Comparison of ENCODE assay signal across 25 cellular contexts in genomic region chr6:41446132-41446531, GRCh38.
A peak's percentile ranks its signal among the peaks of the same experiment; 100 is the strongest.
DNase-seq lines count a peak whose midpoint lies in the region; ATAC-seq, FAIRE-seq and TF ChIP-seq lines count a peak whose summit lies in the region.
"Had no signal": no experiment of that assay in that cellular context is flagged by ENCODE, and none has a peak within 500 bp of the region (broad histone marks: within the 10 kb centered on the region; RNA-seq: fewer than 3 reads in every experiment).

No MANE protein-coding gene starts in this region.

- no peak overlapping the region for H2BK120ac ChIP-seq in neuronal stem cell (ENCODE audit: low read depth, low read length)

- H3K27me3 ChIP-seq in K562 (ENCODE audit: control insufficient read depth in 2 of 2, insufficient read depth in 2 of 2, low read length in 2 of 2) (peaks cover 22 to 70% of the 10 kb centered on the region in 2 experiments), neuronal stem cell (ENCODE audit: control insufficient read depth in 3 of 3, insufficient read depth in 3 of 3, low read depth in 1 of 3, low read length in 3 of 3) (peaks cover 0 to 6% (median 0%) of the 10 kb centered on the region in 3 experiments)

- H3K9me3 Mint-ChIP-seq in activated naive CD4-positive, alpha-beta T cell treated with anti-CD3 and anti-CD28 coated beads, Interleukin-2, amount 50 U/mL, for 24 hours, result no peaks in the 10 kb centered on the region
- no peaks in the 10 kb centered on the region for H3K9me3 Mint-ChIP-seq in activated naive CD4-positive, alpha-beta T cell treated with anti-CD3 and anti-CD28 coated beads, Interleukin-2, amount 10 ng/mL, durations not matched to agents 7 days and 5 days
- H3K9me3 Mint-ChIP-seq: CD4-positive, alpha-beta T cell; CD8-positive, alpha-beta T cell had no signal

- no peaks in the 10 kb centered on the region for H3K79me2 ChIP-seq in K562 (ENCODE audit: control insufficient read depth, insufficient read depth, low read length)

- CTCF ChIA-PET in activated naive CD4-positive, alpha-beta T cell treated with anti-CD3 and anti-CD28 coated beads, Interleukin-2, amount 10 ng/mL, durations not matched to agents 7 days and 5 days (lab: Charles Lee), result interaction anchor here (1.3 kb wide), 1 partner anchor 16 kb away, joined by 3 read pairs; no protein-coding TSS in a partner anchor
- CTCF ChIA-PET in HEK293 (lab: Yijun Ruan, JAX), result interaction anchor here (1.1 to 8.7 kb wide), 4 partner anchors 10 to 77 kb away, joined by 3 to 86 read pairs (median 28); no protein-coding TSS in a partner anchor
- CTCF ChIA-PET in K562 (lab: Yijun Ruan, JAX; ENCODE audit: low intra/inter-chr PET ratio), result no interaction called here

- H3K9ac ChIP-seq in K562 (ENCODE audit: insufficient read depth in 1 of 2, low read depth in 2 of 2, low read length in 2 of 2) (no peak overlapping the region), neuronal stem cell (ENCODE audit: low read depth, low read length, poor library complexity) (peak overlapping the region; percentile 68)
- H3K9ac ChIP-seq: BLaER1 treated with 17β-estradiol and CSF1 and Interleukin-3, amounts not matched to agents 10 nM and 100 nM had no signal

- TF ChIP-seq CTCF in HEK293 (tag by site-specific recombination; IDR thresholded peaks at IDR 0.05), result no peak
- TF ChIP-seq CTCF in K562 (IDR thresholded peaks at IDR 0.05 in 2 of 3, conservative IDR thresholded peaks at IDR 0.05 in 1 of 3; ENCODE audit: insufficient read depth in 2 of 3, low read depth in 1 of 3, low read length in 3 of 3), result no peak

- no peak for DNase-seq in activated naive CD4-positive, alpha-beta T cell treated with anti-CD3 and anti-CD28 coated beads, Interleukin-2, amount 10 ng/mL, durations not matched to agents 7 days and 5 days
- no peak for DNase-seq in K562 (ENCODE audit: extremely low read depth in 1 of 4, low spot score in 3 of 4)
- DNase-seq in neuronal stem cell (ENCODE audit: low spot score), result no peak
- DNase-seq in DMS53 treated with DMSO at 0.1 percent for 48 hours (lab: John Stamatoyannopoulos, UW; ENCODE audit: unreplicated experiment), result no peak
- DNase-seq in mesenteric fat pad (ENCODE audit: low spot score), result no peak
- DNase-seq: AML-193; Caco-2; Calu3; CD4-positive, alpha-beta T cell; CD8-positive, alpha-beta T cell; DMS79; DND-41; EL; GDM1 had no signal

- ATAC-seq in K562, result no peak
- ATAC-seq: A549; CD8-positive, alpha-beta T cell; GM12878 had no signal

- peaks cover 26% of the 10 kb centered on the region for H4K20me1 ChIP-seq in K562 (replicated peaks; ENCODE audit: control insufficient read depth, insufficient read depth, low read length)
- H4K20me1 ChIP-seq: BLaER1 treated with 17β-estradiol and CSF1 and Interleukin-3, amounts not matched to agents 10 nM and 100 nM had no signal

- POLR2A ChIA-PET in HEK293 (lab: Yijun Ruan, JAX) (no interaction called here), K562 (lab: Yijun Ruan, JAX) (interaction anchor here (1.6 kb wide), 1 partner anchor 14 kb away, joined by 3 read pairs; no protein-coding TSS in a partner anchor)

- no peak overlapping the region for H3K4me3 ChIP-seq in HEK293 (ENCODE audit: low read depth, low read length)
- H3K4me3 ChIP-seq in K562, result no peak overlapping the region
- no peak overlapping the region for H3K4me3 ChIP-seq in neuronal stem cell (ENCODE audit: low read length in 2 of 2)
- H3K4me3 ChIP-seq: A549; BLaER1 treated with 17β-estradiol and CSF1 and Interleukin-3, amounts not matched to agents 10 nM and 100 nM; GM12878 had no signal

- H4K91ac ChIP-seq in neuronal stem cell (ENCODE audit: low read depth, low read length, poor library complexity), result no peak overlapping the region

- peak overlapping the region; percentile 5 for H3K18ac ChIP-seq in neuronal stem cell (ENCODE audit: low read length)

- no peak for TF ChIP-seq POLR2A in K562 (conservative IDR thresholded peaks at IDR 0.05)

- H3K4me3 Mint-ChIP-seq in activated naive CD4-positive, alpha-beta T cell treated with anti-CD3 and anti-CD28 coated beads, Interleukin-2, amount 50 U/mL, for 24 hours, result no peak overlapping the region
- H3K4me3 Mint-ChIP-seq in activated naive CD4-positive, alpha-beta T cell treated with anti-CD3 and anti-CD28 coated beads, Interleukin-2, amount 10 ng/mL, durations not matched to agents 7 days and 5 days, result no peak overlapping the region
- H3K4me3 Mint-ChIP-seq: B cell; CD4-positive, alpha-beta T cell; CD8-positive, alpha-beta T cell had no signal

- H3K14ac ChIP-seq in neuronal stem cell (ENCODE audit: low read length), result no peak overlapping the region

- H2AK5ac ChIP-seq in neuronal stem cell (ENCODE audit: low read depth, low read length), result peak overlapping the region; percentile 20

- H3K4ac ChIP-seq in neuronal stem cell (ENCODE audit: low read length), result no peak overlapping the region

- FAIRE-seq in K562 (lab: Jason Lieb, UNC), result no peak
- FAIRE-seq: A549, D721Med, GM12878, GM12892, GM18507 had no signal

- no peaks in the 10 kb centered on the region for H3K36me3 Mint-ChIP-seq in activated naive CD4-positive, alpha-beta T cell treated with anti-CD3 and anti-CD28 coated beads, Interleukin-2, amount 50 U/mL, for 24 hours
- no peaks in the 10 kb centered on the region for H3K36me3 Mint-ChIP-seq in activated naive CD4-positive, alpha-beta T cell treated with anti-CD3 and anti-CD28 coated beads, Interleukin-2, amount 10 ng/mL, durations not matched to agents 7 days and 5 days
- H3K36me3 Mint-ChIP-seq: CD8-positive, alpha-beta T cell had no signal

- H4K8ac ChIP-seq in neuronal stem cell (ENCODE audit: low read depth, low read length), result no peak overlapping the region

- H2BK5ac ChIP-seq in neuronal stem cell (ENCODE audit: low read length), result no peak overlapping the region

- in situ Hi-C loops in K562 (cut with MboI), result no loop called here

- H3K27me3 Mint-ChIP-seq in activated naive CD4-positive, alpha-beta T cell treated with anti-CD3 and anti-CD28 coated beads, Interleukin-2, amount 50 U/mL, for 24 hours, result peaks cover 2% of the 10 kb centered on the region
- H3K27me3 Mint-ChIP-seq in activated naive CD4-positive, alpha-beta T cell treated with anti-CD3 and anti-CD28 coated beads, Interleukin-2, amount 10 ng/mL, durations not matched to agents 7 days and 5 days, result peaks cover 82% of the 10 kb centered on the region

- no peak for TF ChIP-seq RAD21 in K562 (CRISPR knock-in tag; conservative IDR thresholded peaks at IDR 0.05 in 1 of 2, IDR thresholded peaks at IDR 0.05 in 1 of 2)

- no peaks in the 10 kb centered on the region for H3K9me1 ChIP-seq in K562 (ENCODE audit: control insufficient read depth, insufficient read depth, low read length)

- intact Hi-C loops in K562 (cut with micrococcal nuclease), result no loop called here

- peak overlapping the region; percentile 23 for H3K27ac Mint-ChIP-seq in activated naive CD4-positive, alpha-beta T cell treated with anti-CD3 and anti-CD28 coated beads, Interleukin-2, amount 50 U/mL, for 24 hours
- no peak overlapping the region for H3K27ac Mint-ChIP-seq in activated naive CD4-positive, alpha-beta T cell treated with anti-CD3 and anti-CD28 coated beads, Interleukin-2, amount 10 ng/mL, durations not matched to agents 7 days and 5 days
- H3K27ac Mint-ChIP-seq: B cell; CD4-positive, alpha-beta T cell; CD8-positive, alpha-beta T cell had no signal

- H2BK15ac ChIP-seq in neuronal stem cell (ENCODE audit: low read length), result no peak overlapping the region

- peaks cover 20% of the 10 kb centered on the region for H3K4me1 Mint-ChIP-seq in activated naive CD4-positive, alpha-beta T cell treated with anti-CD3 and anti-CD28 coated beads, Interleukin-2, amount 50 U/mL, for 24 hours
- peaks cover 21% of the 10 kb centered on the region for H3K4me1 Mint-ChIP-seq in activated naive CD4-positive, alpha-beta T cell treated with anti-CD3 and anti-CD28 coated beads, Interleukin-2, amount 10 ng/mL, durations not matched to agents 7 days and 5 days

- H3K27ac ChIP-seq in HEK293 (ENCODE audit: extremely low read depth, low read depth, low read length), result no peak overlapping the region
- no peak overlapping the region for H3K27ac ChIP-seq in K562 (ENCODE audit: extremely low read depth, low read depth, low read length)
- H3K27ac ChIP-seq in neuronal stem cell (replicated peaks; ENCODE audit: low read length), result no peak overlapping the region
- H3K27ac ChIP-seq: 22Rv1; A549; BLaER1 treated with 17β-estradiol and CSF1 and Interleukin-3, amounts not matched to agents 10 nM and 100 nM; C4-2B had no signal

- no TSS peak for BruUV-seq in K562 (replicated peaks; lab: Mats Ljungman, UMichigan)

- H3K36me3 ChIP-seq in HEK293 (ENCODE audit: control insufficient read depth in 2 of 2, insufficient read depth in 1 of 2, low read length in 2 of 2) (no peaks in the 10 kb centered on the region), K562 (ENCODE audit: control insufficient read depth, insufficient read depth, low read length) (no peaks in the 10 kb centered on the region), neuronal stem cell (replicated peaks in 1 of 2; ENCODE audit: control insufficient read depth in 2 of 2, insufficient read depth in 2 of 2, low read length in 2 of 2) (no peaks in the 10 kb centered on the region)
- H3K36me3 ChIP-seq: BLaER1 treated with 17β-estradiol and CSF1 and Interleukin-3, amounts not matched to agents 10 nM and 100 nM had no signal

- H3K9me3 ChIP-seq in HEK293 (ENCODE audit: control insufficient read depth, insufficient read depth, low read depth, low read length) (no peaks in the 10 kb centered on the region), K562 (replicated peaks; ENCODE audit: control insufficient read depth, insufficient read depth, low read depth, low read length) (no peaks in the 10 kb centered on the region), neuronal stem cell (replicated peaks in 1 of 2; ENCODE audit: control insufficient read depth in 2 of 2, insufficient read depth in 1 of 2, low read depth in 1 of 2, low read length in 2 of 2) (no peaks in the 10 kb centered on the region)
- H3K9me3 ChIP-seq: A549; BLaER1 treated with 17β-estradiol and CSF1 and Interleukin-3, amounts not matched to agents 10 nM and 100 nM; Caco-2 had no signal

- H3K23ac ChIP-seq in neuronal stem cell (ENCODE audit: low read depth, low read length, poor library complexity), result peak overlapping the region; percentile 11

- H3K79me1 ChIP-seq in neuronal stem cell (ENCODE audit: low read depth, low read length), result no peaks in the 10 kb centered on the region

- no peak overlapping the region for H2AFZ ChIP-seq in K562 (ENCODE audit: low read depth, low read length)
- no peak overlapping the region for H2AFZ ChIP-seq in neuronal stem cell (ENCODE audit: low read length)

- no peak overlapping the region for H2BK12ac ChIP-seq in neuronal stem cell (ENCODE audit: low read length)

- H3K4me2 ChIP-seq in K562 (ENCODE audit: insufficient read depth, low read length), result no peak overlapping the region
- no peak overlapping the region for H3K4me2 ChIP-seq in neuronal stem cell (ENCODE audit: insufficient read depth, low read length, poor library complexity, severe bottlenecking)
- H3K4me2 ChIP-seq: A549; BLaER1 treated with 17β-estradiol and CSF1 and Interleukin-3, amounts not matched to agents 10 nM and 100 nM had no signal

- 6% methylated on average over 4 of the region's 4 CpGs for WGBS in K562 (ENCODE audit: insufficient coverage, low coverage, missing lambda C conversion rate)
- no CpG with 5 or more reads among the region's 4 CpGs for WGBS in neuronal stem cell (ENCODE audit: extremely low coverage in 2 of 2, insufficient read length in 2 of 2, insufficient replicate concordance in 1 of 2), 2 donors

- no peak for TF ChIP-seq EP300 in K562 (IDR thresholded peaks at IDR 0.05; ENCODE audit: low read length)

- peaks cover 35% of the 10 kb centered on the region for H3K4me1 ChIP-seq in HEK293 (ENCODE audit: control insufficient read depth, insufficient read depth, low read length)
- H3K4me1 ChIP-seq in K562 (replicated peaks in 1 of 2; ENCODE audit: control insufficient read depth in 2 of 2, insufficient read depth in 2 of 2, low read length in 2 of 2), result peaks cover 7 to 16% of the 10 kb centered on the region in 2 experiments; a peak in 4 of 5 replicates
- peaks cover 22 to 26% of the 10 kb centered on the region in 2 donors for H3K4me1 ChIP-seq in neuronal stem cell (ENCODE audit: control insufficient read depth in 2 of 2, insufficient read depth in 1 of 2, low read depth in 1 of 2, low read length in 2 of 2)
